Comparison of ENCODE assay signal across 8 cellular contexts in genomic region chr6:31729979-31730630, GRCh38. TPM values are rescaled to one million over a fixed set of nuclear protein-coding genes. Genes with fewer than 3 reads are reported as not detected.
DNase-seq lines count a peak whose midpoint lies in the region; ATAC-seq and TF ChIP-seq lines count a peak whose summit lies in the region.

No MANE protein-coding gene starts in this region.

- no peaks in the 10 kb centered on the region for H3K79me2 ChIP-seq in OCI-LY1 (ENCODE audit: insufficient read depth, low read length)

- no peaks in the 10 kb centered on the region for H3K9me2 ChIP-seq in OCI-LY1 (ENCODE audit: low read depth, low read length)

- peak; percentile 47 for ATAC-seq in HG02885 (IDR thresholded peaks at IDR 0.05; ENCODE audit: poor library complexity, unreplicated experiment)
- ATAC-seq in activated T-cell treated with anti-CD3 and anti-CD28 coated beads, Interleukin-2, amount 50 U/mL, for 72 hours (replicated peaks in 1 of 2), result peak; percentile 58 to 67
- peak; percentile 51 for ATAC-seq in esophagus mucosa
- peak; percentile 68 for ATAC-seq in stimulated activated effector memory CD8-positive, alpha-beta T cell treated with anti-CD3 and anti-CD28 coated beads, Interleukin-12 subunit alpha, Interleukin-12 subunit beta, amount 100 ng/mL, for 72 hours
- ATAC-seq in HG02870 (IDR thresholded peaks at IDR 0.05; ENCODE audit: unreplicated experiment), result no peak

- no peaks in the 10 kb centered on the region for H3K9me3 Mint-ChIP-seq in activated T-cell treated with anti-CD3 and anti-CD28 coated beads, Interleukin-2, amount 50 U/mL, for 72 hours
- no peaks in the 10 kb centered on the region for H3K9me3 Mint-ChIP-seq in stimulated activated effector memory CD8-positive, alpha-beta T cell treated with anti-CD3 and anti-CD28 coated beads, Interleukin-12 subunit alpha, Interleukin-12 subunit beta, amount 100 ng/mL, for 72 hours

- peaks cover 47% of the 10 kb centered on the region for H3K4me1 ChIP-seq in OCI-LY1 (ENCODE audit: insufficient read depth, low read length, severe bottlenecking)
- peaks cover 45 to 52% of the 10 kb centered on the region in 2 donors for H3K4me1 ChIP-seq in mucosa of rectum (ENCODE audit: control insufficient read depth in 2 of 2, insufficient read depth in 2 of 2, low read length in 2 of 2)

- peaks cover 10 to 19% of the 10 kb centered on the region in 2 donors for H3K36me3 Mint-ChIP-seq in activated T-cell treated with anti-CD3 and anti-CD28 coated beads, Interleukin-2, amount 50 U/mL, for 72 hours (ENCODE audit: insufficient read depth in 2 of 2)
- peaks cover 69% of the 10 kb centered on the region for H3K36me3 Mint-ChIP-seq in stimulated activated effector memory CD8-positive, alpha-beta T cell treated with anti-CD3 and anti-CD28 coated beads, Interleukin-12 subunit alpha, Interleukin-12 subunit beta, amount 100 ng/mL, for 72 hours

- H3K27me3 Mint-ChIP-seq in activated T-cell treated with anti-CD3 and anti-CD28 coated beads, Interleukin-2, amount 50 U/mL, for 72 hours (ENCODE audit: low read depth), result no peaks in the 10 kb centered on the region

- 0 out of 2 replicates have a peak, but pooled peaks have one; percentile 9 for TF ChIP-seq CTCF in OCI-LY1 (IDR thresholded peaks at IDR 0.05; ENCODE audit: low read length)

- peak overlapping the region; percentile 64 for H3K9ac ChIP-seq in OCI-LY1 (ENCODE audit: low read length)
- H3K9ac ChIP-seq in mucosa of rectum (ENCODE audit: low read depth in 1 of 2, low read length in 2 of 2), result peak overlapping the region; percentile 78 to 84

- peak overlapping the region; percentile 58 for H3K27ac Mint-ChIP-seq in activated T-cell treated with anti-CD3 and anti-CD28 coated beads, Interleukin-2, amount 50 U/mL, for 72 hours
- peak overlapping the region; percentile 91 for H3K27ac Mint-ChIP-seq in stimulated activated effector memory CD8-positive, alpha-beta T cell treated with anti-CD3 and anti-CD28 coated beads, Interleukin-12 subunit alpha, Interleukin-12 subunit beta, amount 100 ng/mL, for 72 hours

- H3K9me3 ChIP-seq in OCI-LY1 (ENCODE audit: low read length), result no peaks in the 10 kb centered on the region
- H3K9me3 ChIP-seq in mucosa of rectum (ENCODE audit: control insufficient read depth in 2 of 2, low read length in 2 of 2), result no peaks in the 10 kb centered on the region

- peaks cover 44% of the 10 kb centered on the region for H3K36me3 ChIP-seq in OCI-LY1 (ENCODE audit: insufficient read depth, low read length)
- H3K36me3 ChIP-seq in mucosa of rectum (ENCODE audit: control insufficient read depth in 2 of 2, insufficient read depth in 2 of 2, low read length in 2 of 2), result peaks cover 45 to 46% of the 10 kb centered on the region in 2 donors

- H4K20me1 ChIP-seq in OCI-LY1 (ENCODE audit: insufficient read depth, low read length), result no peaks in the 10 kb centered on the region

- H3K27me3 ChIP-seq in OCI-LY1 (ENCODE audit: insufficient read depth, low read length), result no peaks in the 10 kb centered on the region
- no peaks in the 10 kb centered on the region for H3K27me3 ChIP-seq in mucosa of rectum (ENCODE audit: control insufficient read depth in 2 of 2, insufficient read depth in 2 of 2, low read length in 2 of 2)

- peak overlapping the region; percentile 83 to 94 for H3K4me3 Mint-ChIP-seq in activated T-cell treated with anti-CD3 and anti-CD28 coated beads, Interleukin-2, amount 50 U/mL, for 72 hours
- H3K4me3 Mint-ChIP-seq in stimulated activated effector memory CD8-positive, alpha-beta T cell treated with anti-CD3 and anti-CD28 coated beads, Interleukin-12 subunit alpha, Interleukin-12 subunit beta, amount 100 ng/mL, for 72 hours, result peak overlapping the region; percentile 87

- no peak overlapping the region for H2AFZ ChIP-seq in OCI-LY1 (ENCODE audit: low read length)

- H3K4me3 ChIP-seq in OCI-LY1 (ENCODE audit: low read depth, low read length, poor library complexity, severe bottlenecking) (peak overlapping the region; percentile 72), mucosa of rectum (ENCODE audit: low read length in 2 of 2) (peak overlapping the region; percentile 84 to 93)

- H3K27ac ChIP-seq in OCI-LY1 (ENCODE audit: low read depth, low read length, poor library complexity, severe bottlenecking) (peak overlapping the region; percentile 42), mucosa of rectum (ENCODE audit: low read depth in 2 of 2, low read length in 2 of 2) (peak overlapping the region; percentile 98)

- peak overlapping the region; percentile 92 for H3K4me2 ChIP-seq in OCI-LY1 (ENCODE audit: low read length)

- DNase-seq in ELR (ENCODE audit: low read depth), result peak; percentile 94
- DNase-seq in activated T-cell treated with anti-CD3 and anti-CD28 coated beads, Interleukin-2, amount 50 U/mL, for 72 hours, result peak; percentile 75 to 77
- peak; percentile 64 to 89 for DNase-seq in stimulated activated effector memory CD8-positive, alpha-beta T cell treated with anti-CD3 and anti-CD28 coated beads, Interleukin-12 subunit alpha, Interleukin-12 subunit beta, amount 100 ng/mL, for 72 hours (ENCODE audit: low spot score in 2 of 2)

- H3K4me1 Mint-ChIP-seq in activated T-cell treated with anti-CD3 and anti-CD28 coated beads, Interleukin-2, amount 50 U/mL, for 72 hours (ENCODE audit: low read depth), result peaks cover 65% of the 10 kb centered on the region
- peaks cover 74% of the 10 kb centered on the region for H3K4me1 Mint-ChIP-seq in stimulated activated effector memory CD8-positive, alpha-beta T cell treated with anti-CD3 and anti-CD28 coated beads, Interleukin-12 subunit alpha, Interleukin-12 subunit beta, amount 100 ng/mL, for 72 hours

- H3F3A ChIP-seq in OCI-LY1 (ENCODE audit: insufficient read depth, low read length), result peaks cover 13% of the 10 kb centered on the region

RNA-seq across cellular contexts. Expression of gene DDAH2, which starts 1.0 kb away (rescaled TPM):
- total RNA-seq in activated T-cell treated with anti-CD3 and anti-CD28 coated beads, Interleukin-2, amount 50 U/mL, for 72 hours, result 10 to 100 TPM; 19.0 to 19.6 TPM
- 15.3 TPM for total RNA-seq in esophagus mucosa

RNA-seq across cellular contexts. Expression of gene CLIC1, which starts 6.2 kb away (rescaled TPM):
- 100 to 1,000 TPM; 253 to 318 TPM for total RNA-seq in activated T-cell treated with anti-CD3 and anti-CD28 coated beads, Interleukin-2, amount 50 U/mL, for 72 hours
- total RNA-seq in esophagus mucosa, result 372 TPM

RNA-seq across cellular contexts. Expression of gene MPIG6B, which starts 6.9 kb away (rescaled TPM):
- total RNA-seq in activated T-cell treated with anti-CD3 and anti-CD28 coated beads, Interleukin-2, amount 50 U/mL, for 72 hours, result under 1 TPM in 1 of 2 donors, not detected in 1; 0.10 TPM
- 1.1 TPM for total RNA-seq in esophagus mucosa

RNA-seq across cellular contexts. Expression of gene LY6G6C, which starts 8.6 kb away (rescaled TPM):
- under 1 TPM; 0.25 to 0.67 TPM for total RNA-seq in activated T-cell treated with anti-CD3 and anti-CD28 coated beads, Interleukin-2, amount 50 U/mL, for 72 hours
- 10.8 TPM for total RNA-seq in esophagus mucosa

RNA-seq across cellular contexts. Expression of gene MSH5, which starts 9.7 kb away (rescaled TPM):
- 10 to 100 TPM; 84.9 to 98.4 TPM for total RNA-seq in activated T-cell treated with anti-CD3 and anti-CD28 coated beads, Interleukin-2, amount 50 U/mL, for 72 hours
- 12.0 TPM for total RNA-seq in esophagus mucosa
